Comparison of ENCODE assay signal across 1 cellular context in the genomic region with DNA sequence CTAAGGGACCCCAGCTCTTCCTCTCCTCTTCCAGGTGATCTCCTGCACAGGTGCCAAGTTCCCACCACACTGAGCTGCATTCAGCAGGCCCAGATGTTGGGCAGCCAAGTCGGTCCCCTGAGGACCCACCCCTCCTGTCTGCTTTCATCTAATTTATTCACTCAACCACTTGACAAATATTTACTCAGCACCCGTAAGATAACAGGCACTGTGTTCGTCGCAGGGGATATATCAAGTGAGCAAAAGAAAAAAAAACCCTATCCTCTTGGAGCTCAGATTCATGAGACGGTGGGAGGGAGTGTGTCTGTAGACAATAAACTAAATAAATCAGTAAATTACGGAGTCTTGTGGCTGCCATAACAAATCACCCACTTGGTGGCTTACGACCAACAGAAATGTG.
TF ChIP-seq lines count a peak whose summit lies in the region.

No MANE protein-coding gene starts in this region.

TF ChIP-seq in IMR-90, 13 proteins besides CTCF, POLR2A, EP300 and RAD21 (continued from another document):
- TF ChIP-seq, protein P1, sequence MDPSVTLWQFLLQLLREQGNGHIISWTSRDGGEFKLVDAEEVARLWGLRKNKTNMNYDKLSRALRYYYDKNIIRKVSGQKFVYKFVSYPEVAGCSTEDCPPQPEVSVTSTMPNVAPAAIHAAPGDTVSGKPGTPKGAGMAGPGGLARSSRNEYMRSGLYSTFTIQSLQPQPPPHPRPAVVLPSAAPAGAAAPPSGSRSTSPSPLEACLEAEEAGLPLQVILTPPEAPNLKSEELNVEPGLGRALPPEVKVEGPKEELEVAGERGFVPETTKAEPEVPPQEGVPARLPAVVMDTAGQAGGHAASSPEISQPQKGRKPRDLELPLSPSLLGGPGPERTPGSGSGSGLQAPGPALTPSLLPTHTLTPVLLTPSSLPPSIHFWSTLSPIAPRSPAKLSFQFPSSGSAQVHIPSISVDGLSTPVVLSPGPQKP (IDR thresholded peaks at IDR 0.05; ENCODE audit: borderline replicate concordance, low read depth, low read length) = no peak
- TF ChIP-seq, protein P2, sequence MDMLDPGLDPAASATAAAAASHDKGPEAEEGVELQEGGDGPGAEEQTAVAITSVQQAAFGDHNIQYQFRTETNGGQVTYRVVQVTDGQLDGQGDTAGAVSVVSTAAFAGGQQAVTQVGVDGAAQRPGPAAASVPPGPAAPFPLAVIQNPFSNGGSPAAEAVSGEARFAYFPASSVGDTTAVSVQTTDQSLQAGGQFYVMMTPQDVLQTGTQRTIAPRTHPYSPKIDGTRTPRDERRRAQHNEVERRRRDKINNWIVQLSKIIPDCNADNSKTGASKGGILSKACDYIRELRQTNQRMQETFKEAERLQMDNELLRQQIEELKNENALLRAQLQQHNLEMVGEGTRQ (IDR thresholded peaks at IDR 0.05; ENCODE audit: low read depth, low read length) = no peak
- no peak for TF ChIP-seq MAFK (IDR thresholded peaks at IDR 0.05; ENCODE audit: low read depth, low read length)
- no peak for TF ChIP-seq RCOR1 (IDR thresholded peaks at IDR 0.05; ENCODE audit: insufficient replicate concordance, low read length)
- TF ChIP-seq MXI1 (IDR thresholded peaks at IDR 0.05; ENCODE audit: borderline replicate concordance, low read depth, low read length) = no peak
- TF ChIP-seq BHLHE40 (IDR thresholded peaks at IDR 0.05; ENCODE audit: low read depth, low read length) = no peak
